15 cellular contexts compared by ENCODE assay signal in genomic region chr3:113274959-113275556, GRCh38.
DNase-seq lines count a peak whose midpoint lies in the region; ATAC-seq and TF ChIP-seq lines count a peak whose summit lies in the region.
"Had no signal": no experiment of that assay in that cellular context is flagged by ENCODE, and none has a peak within 500 bp of the region (broad histone marks: within the 10 kb centered on the region; RNA-seq: fewer than 3 reads in every experiment).

No MANE protein-coding gene starts in this region.

- H3K9me3 ChIP-seq in psoas muscle, result no peaks in the 10 kb centered on the region
- no peaks in the 10 kb centered on the region for H3K9me3 ChIP-seq in lower lobe of right lung
- H3K9me3 ChIP-seq: gastrocnemius medialis had no signal

- ATAC-seq in psoas muscle, result no peak
- no peak for ATAC-seq in lower lobe of right lung
- ATAC-seq in HG03039 (IDR thresholded peaks at IDR 0.05; ENCODE audit: unreplicated experiment), result no peak
- no peak for ATAC-seq in GM19455 (IDR thresholded peaks at IDR 0.05; ENCODE audit: unreplicated experiment)
- ATAC-seq: activated CD8-positive, alpha-beta memory T cell treated with anti-CD3 and anti-CD28 coated beads, Interleukin-2, amount 10 ng/mL, durations not matched to agents 7 days and 5 days; T-cell had no signal

- no peaks in the 10 kb centered on the region for H3K27me3 ChIP-seq in psoas muscle (ENCODE audit: insufficient read depth in 3 of 3, low read length in 2 of 3)
- no peaks in the 10 kb centered on the region for H3K27me3 ChIP-seq in lower lobe of right lung (ENCODE audit: low read depth)
- H3K27me3 ChIP-seq: gastrocnemius medialis had no signal

- H3K4me3 ChIP-seq in psoas muscle (no peak overlapping the region), lower lobe of right lung (no peak overlapping the region)

- TF ChIP-seq CTCF in glutamatergic neuron (IDR thresholded peaks at IDR 0.05; ENCODE audit: partially characterized antibody, unreplicated experiment), result no peak
- no peak for TF ChIP-seq CTCF in psoas muscle (IDR thresholded peaks at IDR 0.05)
- TF ChIP-seq CTCF in lower lobe of right lung (IDR thresholded peaks at IDR 0.05), result no peak

- H3K27me3 Mint-ChIP-seq in glutamatergic neuron (ENCODE audit: unreplicated experiment), result no peaks in the 10 kb centered on the region
- H3K27me3 Mint-ChIP-seq: B cell; stimulated activated naive B cell treated with anti-CD40 and anti-IgM and Interleukin-4, amounts not matched to agents 10 μg/mL and 1 μg/mL and 100 μg/mL, for 72 hours had no signal

- H3K27ac ChIP-seq in psoas muscle, result peak overlapping the region; percentile 28
- no peak overlapping the region for H3K27ac ChIP-seq in lower lobe of right lung

- peaks cover 27% of the 10 kb centered on the region for H3K4me1 Mint-ChIP-seq in glutamatergic neuron (ENCODE audit: low read depth, unreplicated experiment)

- no peaks in the 10 kb centered on the region for H3K4me1 ChIP-seq in psoas muscle
- H3K4me1 ChIP-seq in lower lobe of right lung, result peaks cover 9% of the 10 kb centered on the region

- intact Hi-C loops in psoas muscle (cut with DNase I), result no loop called here
- intact Hi-C loops in lower lobe of right lung (cut with DNase I), result no loop called here

- no peaks in the 10 kb centered on the region for H3K36me3 Mint-ChIP-seq in glutamatergic neuron (ENCODE audit: unreplicated experiment)
- H3K36me3 Mint-ChIP-seq: activated CD8-positive, alpha-beta memory T cell treated with anti-CD3 and anti-CD28 coated beads, Interleukin-2, amount 10 ng/mL, durations not matched to agents 7 days and 5 days; stimulated activated naive B cell treated with anti-CD40 and anti-IgM and Interleukin-4, amounts not matched to agents 10 μg/mL and 1 μg/mL and 100 μg/mL, for 72 hours; T-cell had no signal

- no peak overlapping the region for H3K4me3 Mint-ChIP-seq in glutamatergic neuron (ENCODE audit: unreplicated experiment)
- H3K4me3 Mint-ChIP-seq: activated CD8-positive, alpha-beta memory T cell treated with anti-CD3 and anti-CD28 coated beads, Interleukin-2, amount 10 ng/mL, durations not matched to agents 7 days and 5 days had no signal

- H3K36me3 ChIP-seq in psoas muscle (ENCODE audit: insufficient read depth in 1 of 2, low read depth in 1 of 2) (no peaks in the 10 kb centered on the region), lower lobe of right lung (peaks cover 3% of the 10 kb centered on the region)
- H3K36me3 ChIP-seq: gastrocnemius medialis had no signal

- WGBS in psoas muscle, 3 donors, result 79 to 90% (median 83%) methylated on average over 10 of the region's 10 CpGs

- peak overlapping the region; percentile 67 for H3K27ac Mint-ChIP-seq in glutamatergic neuron (ENCODE audit: unreplicated experiment)
- H3K27ac Mint-ChIP-seq: activated CD8-positive, alpha-beta memory T cell treated with anti-CD3 and anti-CD28 coated beads, Interleukin-2, amount 10 ng/mL, durations not matched to agents 7 days and 5 days; T-cell had no signal

- DNase-seq in Ammon's horn (ENCODE audit: low spot score) (peak; percentile 49), NCI-H2029 (lab: John Stamatoyannopoulos, UW) (peak; percentile 50), glutamatergic neuron (no peak), psoas muscle (no peak), lower lobe of right lung (no peak), amniotic stem cell (lab: John Stamatoyannopoulos, UW) (no peak)
- DNase-seq: activated CD4-positive, CD25-positive, alpha-beta regulatory T cell; activated CD8-positive, alpha-beta memory T cell treated with anti-CD3 and anti-CD28 coated beads, Interleukin-2, amount 10 ng/mL, durations not matched to agents 7 days and 5 days; gastrocnemius medialis; stimulated activated CD4-positive, alpha-beta T cell treated with anti-CD3 and anti-CD28 coated beads, Interleukin-4, amount 100 ng/mL, for 4 hours; stimulated activated naive B cell treated with anti-CD40 and anti-IgM and Interleukin-4, amounts not matched to agents 10 μg/mL and 1 μg/mL and 100 μg/mL, for 72 hours; T-cell had no signal

- no peaks in the 10 kb centered on the region for H3K9me3 Mint-ChIP-seq in glutamatergic neuron (ENCODE audit: unreplicated experiment)
- H3K9me3 Mint-ChIP-seq: stimulated activated naive B cell treated with anti-CD40 and anti-IgM and Interleukin-4, amounts not matched to agents 10 μg/mL and 1 μg/mL and 100 μg/mL, for 72 hours; T-cell had no signal

Comparison
In these comparisons a context has a peak if more than half of its experiments do, and no peak if none do; other contexts are left out.
1. DNase-seq: peak in Ammon's horn (single experiment) and NCI-H2029 (single experiment); none in glutamatergic neuron (single experiment), psoas muscle (0 of 2), lower lobe of right lung (single experiment) and amniotic stem cell (single experiment).